Comparison of ENCODE assay signal across 13 cellular contexts in genomic region chr13:79246575-79246949, GRCh38.
DNase-seq lines count a peak whose midpoint lies in the region; ATAC-seq, FAIRE-seq and TF ChIP-seq lines count a peak whose summit lies in the region.
"Had no signal": no experiment of that assay in that cellular context is flagged by ENCODE, and none has a peak within 500 bp of the region (broad histone marks: within the 10 kb centered on the region; RNA-seq: fewer than 3 reads in every experiment).

No MANE protein-coding gene starts in this region.

- H3K4me3 ChIP-seq in DND-41 (ENCODE audit: low read depth in 1 of 2, low read length in 2 of 2) (no peak overlapping the region), RWPE2 (ENCODE audit: severe bottlenecking) (no peak overlapping the region)
- H3K4me3 ChIP-seq: gastroesophageal sphincter, testis had no signal

- no peak for DNase-seq in DND-41
- DNase-seq in GM19239 (ENCODE audit: insufficient read length, low spot score) = no peak
- no peak for DNase-seq in RWPE2 (ENCODE audit: low spot score)
- DNase-seq in activated effector memory CD4-positive, alpha-beta T cell treated with Interleukin-2 at 50 U/mL for 16 hours = no peak
- no peak for DNase-seq in epidermal melanocyte (ENCODE audit: insufficient read length, low spot score)
- DNase-seq in D341Med (ENCODE audit: low spot score) = no peak
- no peak for DNase-seq in stimulated activated naive CD8-positive, alpha-beta T cell treated with anti-CD3 and anti-CD28 coated beads, Interleukin-15, amount 100 ng/mL, for 72 hours
- DNase-seq: activated CD4-positive, CD25-positive, alpha-beta regulatory T cell treated with anti-CD3 and anti-CD28 coated beads, Interleukin-2, amount 50 U/mL, for 72 hours; HFFc6; NCI-H187; testis had no signal

- no peaks in the 10 kb centered on the region for H3K79me2 ChIP-seq in DND-41 (ENCODE audit: insufficient read depth, low read length)

- no peaks in the 10 kb centered on the region for H3K4me1 Mint-ChIP-seq in stimulated activated naive CD8-positive, alpha-beta T cell treated with anti-CD3 and anti-CD28 coated beads, Interleukin-15, amount 100 ng/mL, for 72 hours

- no peak overlapping the region for H3K27ac Mint-ChIP-seq in stimulated activated naive CD8-positive, alpha-beta T cell treated with anti-CD3 and anti-CD28 coated beads, Interleukin-15, amount 100 ng/mL, for 72 hours
- H3K27ac Mint-ChIP-seq: HFFc6 had no signal

- FAIRE-seq in GM19239 (lab: Jason Lieb, UNC) = peak; percentile 57

- no peak overlapping the region for H3K27ac ChIP-seq in DND-41 (ENCODE audit: low read length)
- no peak overlapping the region for H3K27ac ChIP-seq in RWPE2 (ENCODE audit: poor library complexity, severe bottlenecking)
- H3K27ac ChIP-seq: gastroesophageal sphincter, testis had no signal

- H3K9me3 ChIP-seq in DND-41 (ENCODE audit: insufficient read depth, low read length, severe bottlenecking) = no peaks in the 10 kb centered on the region
- H3K9me3 ChIP-seq in RWPE2 (ENCODE audit: severe bottlenecking) = no peaks in the 10 kb centered on the region
- H3K9me3 ChIP-seq: testis had no signal

- no peak overlapping the region for H3K9ac ChIP-seq in DND-41 (ENCODE audit: low read depth, low read length)

- no peaks in the 10 kb centered on the region for H3K9me3 Mint-ChIP-seq in stimulated activated naive CD8-positive, alpha-beta T cell treated with anti-CD3 and anti-CD28 coated beads, Interleukin-15, amount 100 ng/mL, for 72 hours
- H3K9me3 Mint-ChIP-seq: HFFc6 had no signal

- H2AFZ ChIP-seq in DND-41 (ENCODE audit: low read depth, low read length) = no peak overlapping the region

- H3K27me3 Mint-ChIP-seq in stimulated activated naive CD8-positive, alpha-beta T cell treated with anti-CD3 and anti-CD28 coated beads, Interleukin-15, amount 100 ng/mL, for 72 hours = peaks cover 14% of the 10 kb centered on the region

- H3K27me3 ChIP-seq in DND-41 (ENCODE audit: insufficient read depth, low read length, poor library complexity) (peaks cover 4% of the 10 kb centered on the region), RWPE2 (ENCODE audit: insufficient read depth, poor library complexity, severe bottlenecking) (no peaks in the 10 kb centered on the region)
- H3K27me3 ChIP-seq: gastroesophageal sphincter, testis had no signal

- H4K20me1 ChIP-seq in DND-41 (ENCODE audit: insufficient read depth, low read length) = no peaks in the 10 kb centered on the region

- H3K36me3 ChIP-seq in DND-41 (ENCODE audit: insufficient read depth, low read length) (no peaks in the 10 kb centered on the region), RWPE2 (ENCODE audit: low read depth) (no peaks in the 10 kb centered on the region)
- H3K36me3 ChIP-seq: gastroesophageal sphincter had no signal

- H3K4me2 ChIP-seq in DND-41 (ENCODE audit: insufficient read depth, low read length) = no peak overlapping the region

- H3K4me1 ChIP-seq in DND-41 (ENCODE audit: insufficient read depth, low read length) (no peaks in the 10 kb centered on the region), RWPE2 (ENCODE audit: insufficient read depth, poor library complexity, severe bottlenecking) (no peaks in the 10 kb centered on the region)
- H3K4me1 ChIP-seq: gastroesophageal sphincter, testis had no signal

- ATAC-seq in DND-41 (ENCODE audit: insufficient read depth, low read depth) (no peak), HG03196 (IDR thresholded peaks at IDR 0.05; ENCODE audit: unreplicated experiment) (peak; percentile 45), RWPE2 (ENCODE audit: low read depth) (no peak)
- ATAC-seq in stimulated activated naive CD8-positive, alpha-beta T cell treated with anti-CD3 and anti-CD28 coated beads, Interleukin-15, amount 100 ng/mL, for 72 hours = no peak
- ATAC-seq: gastroesophageal sphincter had no signal

- H3K4me3 Mint-ChIP-seq in stimulated activated naive CD8-positive, alpha-beta T cell treated with anti-CD3 and anti-CD28 coated beads, Interleukin-15, amount 100 ng/mL, for 72 hours = no peak overlapping the region
- H3K4me3 Mint-ChIP-seq: HFFc6 had no signal

- TF ChIP-seq CTCF in DND-41 (IDR thresholded peaks at IDR 0.05; ENCODE audit: borderline replicate concordance, extremely low read depth, low read length, poor library complexity, severe bottlenecking) = peak; percentile 42
- peak; percentile 31 for TF ChIP-seq CTCF in RWPE2 (IDR thresholded peaks at IDR 0.05; ENCODE audit: poor library complexity, severe bottlenecking)
